8 cellular contexts compared by ENCODE assay signal in the genomic region with DNA sequence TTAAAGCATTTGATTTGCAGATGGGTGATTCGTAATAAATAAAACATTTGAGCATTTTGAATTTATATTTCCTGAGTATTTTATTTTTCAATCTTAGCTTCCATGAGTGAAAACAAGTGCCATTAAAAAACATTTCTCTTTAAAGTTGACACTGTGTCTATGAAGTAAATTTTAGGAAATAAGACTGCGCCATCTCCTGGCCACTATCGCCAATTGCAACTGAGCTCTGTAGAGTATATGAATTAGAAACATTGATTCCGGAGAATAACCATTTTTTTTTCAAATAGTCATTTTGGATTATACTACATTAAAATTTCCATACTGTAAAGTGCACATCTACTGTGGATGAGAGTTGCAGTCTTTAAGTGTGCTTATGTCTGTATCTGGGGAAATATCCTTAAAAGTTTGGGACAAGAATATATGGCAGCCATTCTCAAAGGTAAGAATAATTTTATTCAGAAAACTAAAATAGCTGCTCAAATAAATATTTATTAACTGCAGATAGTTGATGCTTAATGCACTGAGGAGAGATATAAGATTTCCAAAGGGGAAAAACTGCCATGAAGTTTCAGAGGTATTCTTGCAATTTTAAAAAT. TPM values are rescaled to one million over a fixed set of nuclear protein-coding genes. Genes with fewer than 3 reads are reported as not detected.
DNase-seq lines count a peak whose midpoint lies in the region; ATAC-seq and TF ChIP-seq lines count a peak whose summit lies in the region.

No MANE protein-coding gene starts in this region.

- in situ Hi-C loops in HAP-1 (cut with MboI; ENCODE audit: low sequenced_read_pairs): loop anchor here (10.0 to 25.0 kb wide), 3 partner anchors 148 to 638 kb away; no protein-coding TSS in a partner anchor

- ATAC-seq in HG03097 (IDR thresholded peaks at IDR 0.05; ENCODE audit: low FRiP score, unreplicated experiment): no peak

- intact Hi-C loops in left ventricle myocardium inferior (cut with micrococcal nuclease): loop anchor here (2.0 to 10.0 kb wide), 2 partner anchors 146 to 208 kb away; no protein-coding TSS in a partner anchor

- H3K27me3 ChIP-seq in HAP-1 (ENCODE audit: low read depth): no peaks in the 10 kb centered on the region
- H3K27me3 ChIP-seq in left ventricle myocardium inferior (ENCODE audit: low read depth): peaks cover 22% of the 10 kb centered on the region

- H3K36me3 ChIP-seq in HAP-1 (replicated peaks) (no peaks in the 10 kb centered on the region), left ventricle myocardium inferior (no peaks in the 10 kb centered on the region)

- no peaks in the 10 kb centered on the region for H3K9me3 ChIP-seq in HAP-1
- H3K9me3 ChIP-seq in left ventricle myocardium inferior (replicated peaks): no peaks in the 10 kb centered on the region

- TF ChIP-seq CTCF in left ventricle myocardium inferior (IDR thresholded peaks at IDR 0.05; ENCODE audit: borderline replicate concordance): peak; percentile 87

- DNase-seq in EL: peak; percentile 43
- DNase-seq in HAP-1 (ENCODE audit: low spot score in 2 of 2): peak; percentile 17 to 65
- DNase-seq in NCI-H1694 treated with DMSO at 0.1 percent for 48 hours (lab: John Stamatoyannopoulos, UW): peak; percentile 48
- DNase-seq in activated T-cell treated with anti-CD3 and anti-CD28 coated beads, Interleukin-2, amount 50 U/mL, for 48 hours: peak; percentile 43 to 49
- peak; percentile 26 for DNase-seq in left ventricle myocardium inferior
- peak in 2 of 3 donors; percentile 19 to 27 for DNase-seq in stimulated activated CD4-positive, alpha-beta T cell treated with anti-CD3 and anti-CD28 coated beads, Interleukin-12 subunit alpha, Interleukin-12 subunit beta, amount 100 ng/mL, for 48 hours (ENCODE audit: low read depth in 2 of 3, low spot score in 1 of 3)
- DNase-seq in occipital lobe (lab: John Stamatoyannopoulos, UW): no peak

- H3K4me3 ChIP-seq in HAP-1 (no peak overlapping the region), left ventricle myocardium inferior (no peak overlapping the region)

- H3K27ac ChIP-seq in left ventricle myocardium inferior (replicated peaks): no peak overlapping the region

- H3K4me1 ChIP-seq in HAP-1 (peaks cover 4% of the 10 kb centered on the region; the same call in 1 of the 2 replicates), left ventricle myocardium inferior (peaks cover 6% of the 10 kb centered on the region)

RNA-seq across cellular contexts. Expression of gene DMRTA1, which starts 5.9 kb away (rescaled TPM):
- total RNA-seq in left ventricle myocardium inferior: 0.77 TPM
- total RNA-seq in occipital lobe: 0.62 TPM
